24 cellular contexts compared by ENCODE assay signal in the genomic region with DNA sequence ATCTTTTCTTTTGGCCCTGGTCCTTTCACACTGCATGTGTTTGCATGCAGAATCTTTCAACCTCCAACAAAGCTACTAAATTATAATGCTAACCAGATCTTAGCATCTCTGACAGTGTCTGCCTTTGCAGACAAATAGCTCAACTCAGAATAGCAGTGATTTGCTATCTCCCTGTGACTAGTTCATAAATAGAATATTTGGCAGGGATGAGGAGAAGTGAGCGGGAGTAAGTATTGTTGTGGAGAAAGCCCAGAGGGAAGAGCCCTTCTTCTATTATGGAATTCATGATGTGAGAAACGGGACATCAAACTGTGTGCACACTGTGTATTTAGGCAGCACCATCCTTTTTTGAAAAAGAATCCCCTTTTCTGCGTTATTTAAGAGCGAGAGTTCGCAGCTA.
DNase-seq lines count a peak whose midpoint lies in the region; ATAC-seq, FAIRE-seq and TF ChIP-seq lines count a peak whose summit lies in the region.
"Had no signal": no experiment of that assay in that cellular context is flagged by ENCODE, and none has a peak within 500 bp of the region (broad histone marks: within the 10 kb centered on the region; RNA-seq: fewer than 3 reads in every experiment).

No MANE protein-coding gene starts in this region.

- no peaks in the 10 kb centered on the region for H3K27me3 ChIP-seq in osteoblast (ENCODE audit: insufficient read depth, low read length)
- H3K27me3 ChIP-seq: BE2C; BLaER1 treated with 17β-estradiol and CSF1 and Interleukin-3, amounts not matched to agents 10 nM and 100 nM had no signal

- ATAC-seq in left ventricle myocardium superior (peak; percentile 57), left cardiac atrium (no peak), GM18907 (IDR thresholded peaks at IDR 0.05; ENCODE audit: unreplicated experiment) (no peak)
- ATAC-seq: GM12878 had no signal

- peak; percentile 33 for FAIRE-seq in GM19239 (lab: Jason Lieb, UNC)
- FAIRE-seq: A204.1, D721Med, GM12878, H1 had no signal

- H3K4me1 ChIP-seq in osteoblast (ENCODE audit: insufficient read depth, low read length) = no peaks in the 10 kb centered on the region
- H3K4me1 ChIP-seq: BE2C; BLaER1 treated with 17β-estradiol and CSF1 and Interleukin-3, amounts not matched to agents 10 nM and 100 nM had no signal

- no peaks in the 10 kb centered on the region for H3K36me3 ChIP-seq in osteoblast (ENCODE audit: insufficient read depth, low read length)
- H3K36me3 ChIP-seq: BE2C; BLaER1 treated with 17β-estradiol and CSF1 and Interleukin-3, amounts not matched to agents 10 nM and 100 nM had no signal

- no peak for TF ChIP-seq CTCF in nephron (IDR thresholded peaks at IDR 0.05; ENCODE audit: unreplicated experiment in 3 of 3)
- no peak for TF ChIP-seq CTCF in osteoblast (IDR thresholded peaks at IDR 0.05; ENCODE audit: extremely low read depth, low read depth, low read length)

- intact Hi-C loops in left ventricle myocardium superior (cut with micrococcal nuclease) = no loop called here
- intact Hi-C loops in left cardiac atrium (cut with DNase I) = no loop called here

- no peak overlapping the region for H3K4me3 ChIP-seq in osteoblast (ENCODE audit: insufficient read depth, low read length)
- H3K4me3 ChIP-seq: BLaER1 treated with 17β-estradiol and CSF1 and Interleukin-3, amounts not matched to agents 10 nM and 100 nM; GM12878; GM23248 had no signal

- H3K4me2 ChIP-seq in osteoblast (ENCODE audit: insufficient read depth, low read length) = no peak overlapping the region
- H3K4me2 ChIP-seq: BLaER1 treated with 17β-estradiol and CSF1 and Interleukin-3, amounts not matched to agents 10 nM and 100 nM had no signal

- no peaks in the 10 kb centered on the region for H3K36me3 Mint-ChIP-seq in nephron (ENCODE audit: low read depth)
- H3K36me3 Mint-ChIP-seq: CD14-positive monocyte; CD8-positive, alpha-beta memory T cell had no signal

- no peaks in the 10 kb centered on the region for H3K79me2 ChIP-seq in osteoblast (ENCODE audit: insufficient read depth, low read length)

- no peaks in the 10 kb centered on the region for H4K20me1 ChIP-seq in osteoblast (ENCODE audit: insufficient read depth, low read length)
- H4K20me1 ChIP-seq: BLaER1 treated with 17β-estradiol and CSF1 and Interleukin-3, amounts not matched to agents 10 nM and 100 nM had no signal

- no peak overlapping the region for H3K4me3 Mint-ChIP-seq in nephron
- H3K4me3 Mint-ChIP-seq: CD14-positive monocyte; CD4-positive, alpha-beta T cell; CD8-positive, alpha-beta memory T cell had no signal

- peak overlapping the region; percentile 5 to 49 (median 48) for H3K27ac Mint-ChIP-seq in nephron
- H3K27ac Mint-ChIP-seq: CD14-positive monocyte; CD4-positive, alpha-beta T cell; CD8-positive, alpha-beta memory T cell had no signal

- H3K27ac ChIP-seq in osteoblast (ENCODE audit: low read depth, low read length) = no peak overlapping the region
- H3K27ac ChIP-seq: BLaER1 treated with 17β-estradiol and CSF1 and Interleukin-3, amounts not matched to agents 10 nM and 100 nM; GM23248 had no signal

- H2AFZ ChIP-seq in osteoblast (ENCODE audit: low read length) = no peak overlapping the region
- H2AFZ ChIP-seq: GM23248 had no signal

- H3K4me1 Mint-ChIP-seq in nephron = peaks cover 28% of the 10 kb centered on the region
- H3K4me1 Mint-ChIP-seq: CD14-positive monocyte; CD8-positive, alpha-beta memory T cell had no signal

- H3K9me3 ChIP-seq in osteoblast (ENCODE audit: low read depth, low read length) = no peaks in the 10 kb centered on the region
- H3K9me3 ChIP-seq: BE2C; BLaER1 treated with 17β-estradiol and CSF1 and Interleukin-3, amounts not matched to agents 10 nM and 100 nM had no signal

- DNase-seq in left ventricle myocardium superior (no peak), left cardiac atrium (no peak), GM19239 (ENCODE audit: insufficient read length, low spot score) (no peak), osteoblast (ENCODE audit: insufficient read length, low spot score, missing footprints) (no peak)
- DNase-seq: ACHN; AML-193; BE2C; CD4-positive, alpha-beta T cell; CD8-positive, alpha-beta memory T cell; DMS 273 treated with DMSO at 0.1 percent for 48 hours; DMS79; EL; GDM1; GM23248; H7; HCEC 1CT had no signal

- no peaks in the 10 kb centered on the region for H3K9me3 Mint-ChIP-seq in nephron

- no peaks in the 10 kb centered on the region for H3K27me3 Mint-ChIP-seq in nephron (ENCODE audit: low read depth)
- H3K27me3 Mint-ChIP-seq: CD4-positive, alpha-beta T cell had no signal
